12 cellular contexts compared by ENCODE assay signal in the genomic region with DNA sequence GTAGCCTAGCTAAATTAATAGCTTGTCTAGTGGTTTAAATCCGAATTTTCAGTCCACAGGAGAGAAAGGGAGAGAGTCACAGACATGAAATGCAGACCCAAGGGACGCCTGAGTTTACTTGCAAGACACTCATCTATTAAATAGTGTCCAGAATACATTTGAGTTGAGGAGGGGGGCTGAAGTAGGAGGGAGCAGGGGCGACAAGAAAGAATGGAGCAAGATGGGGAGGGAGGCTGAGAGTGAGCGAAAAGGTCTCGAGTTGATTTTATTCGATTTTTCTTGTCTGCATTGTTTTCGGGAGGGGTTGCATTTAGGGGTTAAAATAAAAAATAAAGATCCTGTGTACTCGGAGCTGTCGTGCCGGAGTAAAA. TPM values are rescaled to one million over a fixed set of nuclear protein-coding genes. Genes with fewer than 3 reads are reported as not detected.
DNase-seq lines count a peak whose midpoint lies in the region; ATAC-seq and TF ChIP-seq lines count a peak whose summit lies in the region.
"Had no signal": no experiment of that assay in that cellular context is flagged by ENCODE, and none has a peak within 500 bp of the region (broad histone marks: within the 10 kb centered on the region; RNA-seq: fewer than 3 reads in every experiment).

No MANE protein-coding gene starts in this region.

- no peaks in the 10 kb centered on the region for H3K36me3 Mint-ChIP-seq in endodermal cell (ENCODE audit: low read depth)
- no peaks in the 10 kb centered on the region for H3K36me3 Mint-ChIP-seq in neural progenitor cell

- H3K4me3 ChIP-seq in BE2C (ENCODE audit: low read depth, low read length) (peak overlapping the region; percentile 53), HUES48 (ENCODE audit: low read depth, low read length) (peak overlapping the region; percentile 59), endodermal cell (ENCODE audit: low read length) (peak overlapping the region; percentile 77), neural progenitor cell (peak overlapping the region; percentile 61), thyroid gland (replicated peaks in 1 of 3) (no peak overlapping the region)
- H3K4me3 ChIP-seq: SJSA1 had no signal

- intact Hi-C loops in thyroid gland (cut with DNase I): loop anchor here (10.0 kb wide), 1 partner anchor 623 kb away; no protein-coding TSS in a partner anchor

- H3K27ac ChIP-seq in HUES48 (ENCODE audit: low read depth, low read length) (no peak overlapping the region), endodermal cell (ENCODE audit: low read depth, low read length) (peak overlapping the region; percentile 8), neural progenitor cell (no peak overlapping the region), thyroid gland (no peak overlapping the region)
- H3K27ac ChIP-seq: SJSA1 had no signal

- no peak for DNase-seq in BE2C
- no peak for DNase-seq in endodermal cell
- DNase-seq in neural progenitor cell (ENCODE audit: low spot score): no peak
- no peak for DNase-seq in OCI-M1 (lab: John Stamatoyannopoulos, UW)
- no peak for DNase-seq in thyroid gland
- DNase-seq: activated CD4-positive, alpha-beta T cell treated with anti-CD3 and anti-CD28 coated beads for 48 hours; immature natural killer cell; occipital lobe had no signal

- no peaks in the 10 kb centered on the region for H3K4me1 ChIP-seq in BE2C
- peaks cover 41% of the 10 kb centered on the region for H3K4me1 ChIP-seq in HUES48 (ENCODE audit: control insufficient read depth, insufficient read depth, low read length)
- H3K4me1 ChIP-seq in endodermal cell (ENCODE audit: control insufficient read depth, insufficient read depth, low read length): peaks cover 4% of the 10 kb centered on the region
- H3K4me1 ChIP-seq in neural progenitor cell: peaks cover 51% of the 10 kb centered on the region
- H3K4me1 ChIP-seq in thyroid gland: peaks cover 4 to 23% of the 10 kb centered on the region in 2 donors

- no peak for TF ChIP-seq POLR2A in thyroid gland (IDR thresholded peaks at IDR 0.05)

- no peaks in the 10 kb centered on the region for H3K79me2 ChIP-seq in neural progenitor cell (ENCODE audit: low read depth)

- peak overlapping the region; percentile 53 for H3K4me3 Mint-ChIP-seq in endodermal cell
- peak overlapping the region; percentile 84 for H3K4me3 Mint-ChIP-seq in neural progenitor cell

- peak overlapping the region; percentile 95 for H3K4me2 ChIP-seq in neural progenitor cell

- no peak overlapping the region for H2AFZ ChIP-seq in neural progenitor cell (replicated peaks)

- no peak overlapping the region for H3K9ac ChIP-seq in HUES48 (ENCODE audit: low read depth, low read length)
- H3K9ac ChIP-seq in endodermal cell (ENCODE audit: extremely low read depth, low read length, poor library complexity, severe bottlenecking): no peak overlapping the region
- no peak overlapping the region for H3K9ac ChIP-seq in neural progenitor cell

- H3K36me3 ChIP-seq in BE2C (no peaks in the 10 kb centered on the region), HUES48 (ENCODE audit: control insufficient read depth, insufficient read depth, low read length) (no peaks in the 10 kb centered on the region), endodermal cell (ENCODE audit: control insufficient read depth, insufficient read depth, low read length) (no peaks in the 10 kb centered on the region), neural progenitor cell (no peaks in the 10 kb centered on the region), thyroid gland (no peaks in the 10 kb centered on the region)
- H3K36me3 ChIP-seq: SJSA1 had no signal

- H3K27me3 Mint-ChIP-seq in endodermal cell (ENCODE audit: insufficient read depth): peaks cover 84% of the 10 kb centered on the region
- H3K27me3 Mint-ChIP-seq in neural progenitor cell (ENCODE audit: insufficient read depth, low read depth): peaks cover 50% of the 10 kb centered on the region

- no peaks in the 10 kb centered on the region for H3K9me3 ChIP-seq in BE2C
- no peaks in the 10 kb centered on the region for H3K9me3 ChIP-seq in HUES48 (ENCODE audit: control insufficient read depth, insufficient read depth, low read length)
- H3K9me3 ChIP-seq in endodermal cell (ENCODE audit: control insufficient read depth, low read length): no peaks in the 10 kb centered on the region
- no peaks in the 10 kb centered on the region for H3K9me3 ChIP-seq in neural progenitor cell (ENCODE audit: low read depth)
- no peaks in the 10 kb centered on the region for H3K9me3 ChIP-seq in thyroid gland
- H3K9me3 ChIP-seq: SJSA1 had no signal

- peaks cover 92% of the 10 kb centered on the region for H3K27me3 ChIP-seq in BE2C
- peaks cover 68% of the 10 kb centered on the region for H3K27me3 ChIP-seq in HUES48 (ENCODE audit: control insufficient read depth, insufficient read depth, low read length)
- H3K27me3 ChIP-seq in endodermal cell (ENCODE audit: control insufficient read depth, insufficient read depth, low read length, poor library complexity, severe bottlenecking): peaks cover 74% of the 10 kb centered on the region
- H3K27me3 ChIP-seq in neural progenitor cell: peaks cover 73% of the 10 kb centered on the region
- H3K27me3 ChIP-seq in thyroid gland: peaks cover 40% of the 10 kb centered on the region

- no peak for TF ChIP-seq CTCF in BE2C (IDR thresholded peaks at IDR 0.05; ENCODE audit: low read depth, low read length)
- TF ChIP-seq CTCF in endodermal cell (conservative IDR thresholded peaks at IDR 0.05): no peak
- no peak for TF ChIP-seq CTCF in neural progenitor cell (IDR thresholded peaks at IDR 0.05)
- no peak for TF ChIP-seq CTCF in thyroid gland (IDR thresholded peaks at IDR 0.05)

- no peak overlapping the region for H3K27ac Mint-ChIP-seq in endodermal cell
- H3K27ac Mint-ChIP-seq in neural progenitor cell: no peak overlapping the region
- H3K27ac Mint-ChIP-seq: immature natural killer cell had no signal

- H3K4me1 Mint-ChIP-seq in endodermal cell: peaks cover 28% of the 10 kb centered on the region
- H3K4me1 Mint-ChIP-seq in neural progenitor cell: peaks cover 44% of the 10 kb centered on the region

- ATAC-seq in GM18520 (IDR thresholded peaks at IDR 0.05; ENCODE audit: unreplicated experiment) (no peak), HG03520 (IDR thresholded peaks at IDR 0.05; ENCODE audit: unreplicated experiment) (no peak)

- peaks cover 45% of the 10 kb centered on the region for H3F3A ChIP-seq in neural progenitor cell (ENCODE audit: low read depth)

- H3K9me3 Mint-ChIP-seq in endodermal cell (peaks cover 2% of the 10 kb centered on the region), neural progenitor cell (no peaks in the 10 kb centered on the region)

- 0 to 3% methylated on average over 6 to 10 of the region's 10 CpGs for WGBS in endodermal cell (ENCODE audit: insufficient coverage in 1 of 2, insufficient read length in 1 of 2), 2 experiments
- WGBS in thyroid gland, 2 donors: 26 to 34% methylated on average over 10 of the region's 10 CpGs

- H4K20me1 ChIP-seq in neural progenitor cell (ENCODE audit: low read depth): peaks cover 23% of the 10 kb centered on the region

RNA-seq across cellular contexts. Expression of a gene that starts 4.2 kb away (rescaled TPM):
- 5.1 TPM for polyA plus RNA-seq in BE2C (2012; ENCODE audit: insufficient read depth, insufficient read length, low read depth)
- total RNA-seq in endodermal cell (under 1 TPM; 0.15 to 0.79 TPM), neural progenitor cell (ENCODE audit: low replicate concordance) (5.2 and 7.8 TPM in 2 replicates), thyroid gland (10 to 100 TPM in 1 of 4 donors, 1 to 10 TPM in 3; 3.2 to 16.0 (median 6.8) TPM)
- 12.8 TPM for polyA plus RNA-seq in endodermal cell (2013, experiment 1 of 2)
- polyA plus RNA-seq in endodermal cell (2013, experiment 2 of 2): 12.5 TPM
- polyA plus RNA-seq: immature natural killer cell had no signal

Comparison
In these comparisons a context has a peak if more than half of its experiments do, and no peak if none do; other contexts are left out.
1. H3K4me3 ChIP-seq: peak in BE2C (single experiment), HUES48 (single experiment), endodermal cell (single experiment) and neural progenitor cell (single experiment); none in thyroid gland (0 of 3).